9 cellular contexts compared by ENCODE assay signal in genomic region chr4:165325732-165326512, GRCh38. TPM values are rescaled to one million over a fixed set of nuclear protein-coding genes. Genes with fewer than 3 reads are reported as not detected.
DNase-seq lines count a peak whose midpoint lies in the region; ATAC-seq lines count a peak whose summit lies in the region.
"Had no signal": no experiment of that assay in that cellular context is flagged by ENCODE, and none has a peak within 500 bp of the region (broad histone marks: within the 10 kb centered on the region; RNA-seq: fewer than 3 reads in every experiment).

No MANE protein-coding gene starts in this region.

- H3K4me3 ChIP-seq in SJCRH30 (peak overlapping the region; percentile 97; the same call in 1 of the 2 replicates), HAP-1 (no peak overlapping the region)

- H3K4me1 Mint-ChIP-seq in activated CD4-positive, alpha-beta T cell treated with anti-CD3 and anti-CD28 coated beads for 36 hours, result peaks cover 25% of the 10 kb centered on the region

- peaks cover 2% of the 10 kb centered on the region; the same call in 1 of the 2 replicates for H3K4me1 ChIP-seq in SJCRH30
- peaks cover 10% of the 10 kb centered on the region; the same call in 1 of the 2 replicates for H3K4me1 ChIP-seq in HAP-1

- peaks cover 12% of the 10 kb centered on the region for H3K36me3 Mint-ChIP-seq in activated CD4-positive, alpha-beta T cell treated with anti-CD3 and anti-CD28 coated beads for 36 hours (ENCODE audit: low read depth)

- peak overlapping the region; percentile 72 for H3K27ac Mint-ChIP-seq in activated CD4-positive, alpha-beta T cell treated with anti-CD3 and anti-CD28 coated beads for 36 hours

- ATAC-seq in activated CD4-positive, alpha-beta T cell treated with anti-CD3 and anti-CD28 coated beads for 36 hours, result no peak
- ATAC-seq in GM21825 (IDR thresholded peaks at IDR 0.05; ENCODE audit: unreplicated experiment), result no peak
- no peak for ATAC-seq in HG03135 (IDR thresholded peaks at IDR 0.05; ENCODE audit: unreplicated experiment)

- no peaks in the 10 kb centered on the region for H3K36me3 ChIP-seq in SJCRH30
- H3K36me3 ChIP-seq in HAP-1 (replicated peaks), result peaks cover 8% of the 10 kb centered on the region

- no peaks in the 10 kb centered on the region for H3K27me3 Mint-ChIP-seq in activated CD4-positive, alpha-beta T cell treated with anti-CD3 and anti-CD28 coated beads for 36 hours

- H3K9me3 ChIP-seq in SJCRH30 (replicated peaks), result no peaks in the 10 kb centered on the region
- no peaks in the 10 kb centered on the region for H3K9me3 ChIP-seq in HAP-1

- H3K27ac ChIP-seq in SJCRH30, result no peak overlapping the region

- in situ Hi-C loops in HAP-1 (cut with MboI; ENCODE audit: low sequenced_read_pairs), result no loop called here

- H3K9me3 Mint-ChIP-seq in activated CD4-positive, alpha-beta T cell treated with anti-CD3 and anti-CD28 coated beads for 36 hours (ENCODE audit: low read depth), result no peaks in the 10 kb centered on the region
- H3K9me3 Mint-ChIP-seq: brain had no signal

- DNase-seq in activated CD4-positive, alpha-beta T cell treated with anti-CD3 and anti-CD28 coated beads for 36 hours, result peak; percentile 22
- no peak for DNase-seq in activated CD4-positive, alpha-beta T cell treated with anti-CD3 and anti-CD28 coated beads for 48 hours
- peak in 1 of 2 experiments; percentile 8 for DNase-seq in SJCRH30
- peak; percentile 70 for DNase-seq in fibroblast of peridontal ligament (ENCODE audit: extremely low read depth)
- DNase-seq in retina, result peak; percentile 29
- DNase-seq in HAP-1 (ENCODE audit: low spot score in 2 of 2), result no peak

- intact Hi-C loops in activated CD4-positive, alpha-beta T cell treated with anti-CD3 and anti-CD28 coated beads for 36 hours (cut with DNase I, micrococcal nuclease), result loop anchor here (1.0 to 10.0 kb wide), 3 partner anchors 25 to 1831 kb away; partner anchors contain the start of gene TMA16 (in 1 of the 2)

- POLR2A ChIA-PET in activated CD4-positive, alpha-beta T cell treated with anti-CD3 and anti-CD28 coated beads for 36 hours (lab: Charles Lee), result no interaction called here

- H3K4me3 Mint-ChIP-seq in activated CD4-positive, alpha-beta T cell treated with anti-CD3 and anti-CD28 coated beads for 36 hours, result no peak overlapping the region

- H3K27me3 ChIP-seq in SJCRH30 (no peaks in the 10 kb centered on the region), HAP-1 (ENCODE audit: low read depth) (no peaks in the 10 kb centered on the region; the same call in 1 of the 2 replicates)

- CTCF ChIA-PET in activated CD4-positive, alpha-beta T cell treated with anti-CD3 and anti-CD28 coated beads for 36 hours (lab: Charles Lee), result interaction anchor here (0.7 to 1.2 kb wide), 2 partner anchors 116 to 135 kb away, joined by 3 read pairs; no protein-coding TSS in a partner anchor

RNA-seq across cellular contexts. Expression of gene MSMO1, which starts 1.5 kb away (rescaled TPM):
- 10 to 100 TPM; 48.4 to 50.7 TPM for total RNA-seq in activated CD4-positive, alpha-beta T cell treated with anti-CD3 and anti-CD28 coated beads for 36 hours
- total RNA-seq in SJCRH30 (2014; rRNA removed; shearing (Covaris generic)), result 38.6 and 44.6 TPM in 2 replicates

RNA-seq across cellular contexts. Expression of gene CPE, which starts 52.9 kb away (rescaled TPM):
- total RNA-seq in activated CD4-positive, alpha-beta T cell treated with anti-CD3 and anti-CD28 coated beads for 36 hours, result not detected
- total RNA-seq in SJCRH30 (2014; rRNA removed; shearing (Covaris generic)), result not detected in 2 replicates

Comparison
In these comparisons a context has a peak if more than half of its experiments do, and no peak if none do; other contexts are left out.
1. DNase-seq: peak in activated CD4-positive, alpha-beta T cell treated with anti-CD3 and anti-CD28 coated beads for 36 hours (single experiment), fibroblast of peridontal ligament (single experiment) and retina (single experiment); none in activated CD4-positive, alpha-beta T cell treated with anti-CD3 and anti-CD28 coated beads for 48 hours (single experiment) and HAP-1 (0 of 2).